ENCODE assay signal across 34 cellular contexts in genomic region chr19:16799740-16800139, GRCh38.
"Had no signal": no experiment of that assay in that cellular context is flagged by ENCODE, and none has a peak within 500 bp of the region (broad histone marks: within the 10 kb centered on the region; RNA-seq: fewer than 3 reads in every experiment).

No MANE protein-coding gene starts in this region.

- H3K4me3 ChIP-seq: adrenal gland, ascending aorta, body of pancreas, breast epithelium, cardiac muscle cell had no signal

- FAIRE-seq: astrocyte, bronchial epithelial cell had no signal

- H3K4me1 ChIP-seq: adrenal gland, ascending aorta, body of pancreas, breast epithelium had no signal

- H3K27ac ChIP-seq: adrenal gland, ascending aorta, body of pancreas, brain microvascular endothelial cell, breast epithelium, cardiac muscle cell had no signal

- H3K27me3 ChIP-seq: adrenal gland, ascending aorta, body of pancreas, brain microvascular endothelial cell, breast epithelium, cardiac muscle cell had no signal

- DNase-seq: activated effector memory CD4-positive, alpha-beta T cell treated with anti-CD3 and anti-CD28 coated beads, Interleukin-2, amount 50 U/mL, for 16 hours; activated effector memory CD4-positive, alpha-beta T cell treated with Interleukin-2 at 50 U/mL for 16 hours; activated gamma-delta T cell; activated gamma-delta T cell treated with Interleukin-2 at 50 U/mL for 16 hours; activated naive CD4-positive, alpha-beta T cell; activated naive CD4-positive, alpha-beta T cell treated with anti-CD3 and anti-CD28 coated beads for 36 hours; activated naive CD4-positive, alpha-beta T cell treated with anti-CD3 and anti-CD28 coated beads, Interleukin-2, amount 10 ng/mL, durations not matched to agents 7 days and 5 days; activated naive CD4-positive, alpha-beta T cell treated with anti-CD3 and anti-CD28 coated beads, Interleukin-2, amount 50 U/mL, for 16 hours; activated naive CD4-positive, alpha-beta T cell treated with Interleukin-2 at 50 U/mL for 16 hours; activated naive CD8-positive, alpha-beta T cell treated with anti-CD3 and anti-CD28 coated beads for 36 hours; activated naive CD8-positive, alpha-beta T cell treated with anti-CD3 and anti-CD28 coated beads, Interleukin-2, amount 10 ng/mL, durations not matched to agents 7 days and 5 days; activated naive CD8-positive, alpha-beta T cell treated with anti-CD3 and anti-CD28 coated beads, Interleukin-2, amount 50 U/mL, for 24 hours; activated T-cell treated with anti-CD3 and anti-CD28 coated beads for 4 hours; activated T-cell treated with anti-CD3 and anti-CD28 coated beads, Interleukin-2, amount 50 U/mL, for 1 hour; activated T-cell treated with anti-CD3 and anti-CD28 coated beads, Interleukin-2, amount 50 U/mL, for 24 hours; activated T-cell treated with anti-CD3 and anti-CD28 coated beads, Interleukin-2, amount 50 U/mL, for 4 hours; activated T-cell treated with anti-CD3 and anti-CD28 coated beads, Interleukin-2, amount 50 U/mL, for 48 hours; activated T-cell treated with anti-CD3 and anti-CD28 coated beads, Interleukin-2, amount 50 U/mL, for 72 hours; adrenal gland; amniotic stem cell; amygdala; anterior cingulate cortex; body of pancreas; brain microvascular endothelial cell; caudate nucleus; central memory CD4-positive, alpha-beta T cell; cerebellar nuclear complex had no signal

- ATAC-seq: activated naive CD4-positive, alpha-beta T cell treated with anti-CD3 and anti-CD28 coated beads, Interleukin-2, amount 50 U/mL, for 72 hours; activated naive CD8-positive, alpha-beta T cell treated with anti-CD3 and anti-CD28 coated beads, Interleukin-2, amount 50 U/mL, for 24 hours; activated T-cell treated with anti-CD3 and anti-CD28 coated beads, Interleukin-2, amount 50 U/mL, for 4 hours; activated T-cell treated with anti-CD3 and anti-CD28 coated beads, Interleukin-2, amount 50 U/mL, for 72 hours; activated T-helper 17 cell treated with anti-CD3 and anti-CD28 coated beads, Interleukin-2, amount 50 U/mL, for 72 hours; body of pancreas had no signal

- H3K9me3 ChIP-seq: adrenal gland, ascending aorta had no signal

- H3K36me3 ChIP-seq: adrenal gland, ascending aorta, brain microvascular endothelial cell, breast epithelium, cardiac muscle cell had no signal
